ENCODE assay signal across 1 cellular context in genomic region chr22:46748948-46749681, GRCh38.
TF ChIP-seq lines count a peak whose summit lies in the region.

No MANE protein-coding gene starts in this region.

TF ChIP-seq in SK-N-SH, 30 proteins besides CTCF, POLR2A, EP300 and RAD21 (continued from another document):
- TF ChIP-seq IRF3 (IDR thresholded peaks at IDR 0.05; ENCODE audit: low read depth, low read length) = no peak
- TF ChIP-seq ELF1 (IDR thresholded peaks at IDR 0.05) = no peak
- no peak for TF ChIP-seq SMC3 (IDR thresholded peaks at IDR 0.05; ENCODE audit: low read depth, low read length)
- TF ChIP-seq TAF1 (IDR thresholded peaks at IDR 0.05; ENCODE audit: borderline replicate concordance, low read depth, low read length) = no peak
- no peak for TF ChIP-seq REST (IDR thresholded peaks at IDR 0.05; ENCODE audit: low read depth, low read length)
- no peak for TF ChIP-seq RFX5 (IDR thresholded peaks at IDR 0.05; ENCODE audit: low read length)
- TF ChIP-seq NRF1 (IDR thresholded peaks at IDR 0.05; ENCODE audit: low read depth, low read length) = no peak
- TF ChIP-seq FOXJ3 (CRISPR knock-in tag; IDR thresholded peaks at IDR 0.05) = no peak
